In the genomic region with DNA sequence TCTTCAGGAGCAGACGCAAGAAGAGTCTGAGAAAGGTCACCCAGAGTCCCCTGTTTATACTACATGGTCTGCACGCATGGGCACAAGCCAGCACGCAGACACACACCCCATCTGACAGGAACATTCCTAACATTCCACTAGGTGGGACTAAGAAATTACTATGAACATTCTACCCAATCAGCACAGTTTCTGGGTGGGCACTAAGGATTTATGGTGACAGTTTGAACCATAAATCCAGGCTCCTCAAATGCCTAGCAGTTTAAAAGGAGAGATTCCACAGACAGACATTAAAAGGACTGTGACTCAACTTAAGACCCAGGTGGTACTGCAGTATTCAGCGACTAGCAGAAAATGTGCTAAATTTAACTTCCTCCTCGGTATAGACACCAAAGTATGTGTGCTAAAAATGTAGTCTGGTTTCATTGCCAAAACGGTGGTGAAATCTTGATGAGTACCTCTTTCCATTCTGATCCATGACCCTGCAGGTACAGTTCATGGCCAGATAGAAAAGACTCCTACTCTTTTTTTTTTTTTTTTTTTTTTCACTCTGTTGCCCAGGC, we compare ENCODE assay signal across 8 cellular contexts. TPM values are rescaled to one million over a fixed set of nuclear protein-coding genes. Genes with fewer than 3 reads are reported as not detected.
A peak's percentile ranks its signal among the peaks of the same experiment; 100 is the strongest.
DNase-seq lines count a peak whose midpoint lies in the region; ATAC-seq, FAIRE-seq and TF ChIP-seq lines count a peak whose summit lies in the region.

No MANE protein-coding gene starts in this region.

- DNase-seq in NAMALWA (ENCODE audit: low spot score) (peak; percentile 24), epidermal melanocyte (ENCODE audit: insufficient read length, low spot score) (peak; percentile 60), osteocyte (ENCODE audit: extremely low spot score, unreplicated experiment) (peak; percentile 88), NK-92 (lab: John Stamatoyannopoulos, UW; ENCODE audit: unreplicated experiment) (no peak), occipital lobe (lab: John Stamatoyannopoulos, UW) (no peak)

- no peaks in the 10 kb centered on the region for H3K27me3 Mint-ChIP-seq in osteocyte (ENCODE audit: unreplicated experiment)

- FAIRE-seq in G401.6 (lab: Jason Lieb, UNC) = peak; percentile 98

- no peak for ATAC-seq in HG02763 (IDR thresholded peaks at IDR 0.05; ENCODE audit: unreplicated experiment)
- no peak for ATAC-seq in HG02852 (IDR thresholded peaks at IDR 0.05; ENCODE audit: unreplicated experiment)

- no peak for TF ChIP-seq CTCF in osteocyte (IDR thresholded peaks at IDR 0.05)

- H3K4me3 Mint-ChIP-seq in osteocyte (ENCODE audit: unreplicated experiment) = no peak overlapping the region

- peak overlapping the region; percentile 96 for H3K27ac Mint-ChIP-seq in osteocyte (ENCODE audit: unreplicated experiment)

- H3K36me3 Mint-ChIP-seq in osteocyte (ENCODE audit: unreplicated experiment) = peaks cover 29% of the 10 kb centered on the region

- H3K4me1 Mint-ChIP-seq in osteocyte (ENCODE audit: unreplicated experiment) = peaks cover 37% of the 10 kb centered on the region

- H3K9me3 Mint-ChIP-seq in osteocyte (ENCODE audit: unreplicated experiment) = no peaks in the 10 kb centered on the region

RNA-seq across cellular contexts. Expression of gene ABHD4, which starts 16.2 kb away (rescaled TPM):
- 74.1 and 87.3 TPM in 2 replicates for total RNA-seq in osteocyte
- total RNA-seq in occipital lobe = 3.4 TPM

RNA-seq across cellular contexts. Expression of gene DAD1, which starts 25.3 kb away (rescaled TPM):
- total RNA-seq in osteocyte = 220 and 223 TPM in 2 replicates
- 72.5 TPM for total RNA-seq in occipital lobe

RNA-seq across cellular contexts. Expression of gene OR6J1, which starts 29.8 kb away (rescaled TPM):
- total RNA-seq in osteocyte (not detected in 2 replicates), occipital lobe (not detected)

Comparison
In these comparisons a context has a peak if more than half of its experiments do, and no peak if none do; other contexts are left out.
1. DNase-seq: peak in NAMALWA (single experiment), epidermal melanocyte (single experiment) and osteocyte (single experiment); none in NK-92 (single experiment) and occipital lobe (single experiment).
2. RNA of gene ABHD4, which starts 16.2 kb away (total RNA-seq): 74.1 to 87.3 TPM in osteocyte; 3.4 TPM in occipital lobe (single experiment); every median in the first group is over 10 times any median in the second.